In the genomic region with DNA sequence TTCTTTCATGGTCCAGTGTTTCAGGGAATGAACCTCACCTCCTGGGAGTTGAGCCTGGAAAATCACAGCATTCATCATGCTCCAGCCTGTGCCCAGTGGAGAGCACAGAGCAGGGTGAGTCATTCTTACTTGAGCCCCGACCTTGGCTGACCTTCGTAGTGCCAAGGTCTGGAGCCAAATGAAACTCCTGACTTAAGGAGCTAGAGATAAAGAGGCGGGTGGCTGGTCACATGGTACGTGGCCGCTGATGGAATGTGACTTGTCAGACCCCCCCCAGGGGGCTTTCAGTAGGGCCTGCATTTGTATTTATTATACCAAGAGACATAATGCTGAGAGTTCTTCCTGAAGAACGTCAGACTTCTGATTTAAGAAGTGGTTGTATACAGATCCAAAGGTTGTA, we compare ENCODE assay signal across 13 cellular contexts. TPM values are rescaled to one million over a fixed set of nuclear protein-coding genes. Genes with fewer than 3 reads are reported as not detected.
DNase-seq lines count a peak whose midpoint lies in the region; ATAC-seq and TF ChIP-seq lines count a peak whose summit lies in the region.
"Had no signal": no experiment of that assay in that cellular context is flagged by ENCODE, and none has a peak within 500 bp of the region (broad histone marks: within the 10 kb centered on the region; RNA-seq: fewer than 3 reads in every experiment).

No MANE protein-coding gene starts in this region.

- WGBS in hepatocyte (ENCODE audit: low lambda C conversion rate, missing lambda C conversion rate), result 17% methylated on average over 6 of the region's 6 CpGs

- TF ChIP-seq CTCF in choroid plexus epithelial cell (conservative IDR thresholded peaks at IDR 0.05; ENCODE audit: low read depth, low read length) (no peak), hepatocyte (IDR thresholded peaks at IDR 0.05; ENCODE audit: poor library complexity) (no peak), retinal pigment epithelial cell (conservative IDR thresholded peaks at IDR 0.05; ENCODE audit: low read depth, low read length) (no peak)

- peak overlapping the region; percentile 12 for H3K27ac ChIP-seq in hepatocyte
- H3K27ac ChIP-seq: brain microvascular endothelial cell had no signal

- H3K4me3 ChIP-seq in choroid plexus epithelial cell (ENCODE audit: low read depth, low read length) (no peak overlapping the region), hepatocyte (no peak overlapping the region), retinal pigment epithelial cell (ENCODE audit: low read length) (no peak overlapping the region)

- no peaks in the 10 kb centered on the region for H3K9me2 ChIP-seq in hepatocyte (replicated peaks; ENCODE audit: insufficient read depth)

- H3K36me3 ChIP-seq in hepatocyte (replicated peaks; ENCODE audit: insufficient read depth, low read depth), result no peaks in the 10 kb centered on the region
- H3K36me3 ChIP-seq: brain microvascular endothelial cell had no signal

- H3K27me3 ChIP-seq in hepatocyte, result no peaks in the 10 kb centered on the region
- H3K27me3 ChIP-seq: brain microvascular endothelial cell had no signal

- no peak overlapping the region for H2AFZ ChIP-seq in hepatocyte

- no peaks in the 10 kb centered on the region for H4K20me1 ChIP-seq in hepatocyte (ENCODE audit: insufficient read depth, poor library complexity, severe bottlenecking)

- H3K4me2 ChIP-seq in hepatocyte, result peak overlapping the region; percentile 2

- no peaks in the 10 kb centered on the region for H3K79me2 ChIP-seq in hepatocyte

- no peak for ATAC-seq in HG02852 (IDR thresholded peaks at IDR 0.05; ENCODE audit: unreplicated experiment)
- ATAC-seq: activated T-helper 17 cell treated with anti-CD3 and anti-CD28 coated beads, Interleukin-2, amount 50 U/mL, for 72 hours had no signal

- DNase-seq in HCEC 1CT (peak; percentile 9), choroid plexus epithelial cell (ENCODE audit: low read depth) (peak; percentile 29), hepatocyte (ENCODE audit: low spot score) (peak; percentile 73), retinal pigment epithelial cell (ENCODE audit: low read depth) (peak; percentile 96), Kasumi-1 (lab: John Stamatoyannopoulos, UW) (no peak)
- no peak for DNase-seq in activated CD4-positive, alpha-beta T cell treated with anti-CD3 and anti-CD28 coated beads for 48 hours
- DNase-seq in stimulated activated CD4-positive, alpha-beta T cell treated with anti-CD3 and anti-CD28 coated beads, Interleukin-4, amount 100 ng/mL, for 24 hours, result no peak
- DNase-seq: AML-193, brain microvascular endothelial cell, KBM-7, NCI-H187 treated with DMSO at 0.1 percent for 48 hours had no signal

- no peaks in the 10 kb centered on the region for H3K4me1 ChIP-seq in hepatocyte (ENCODE audit: insufficient read depth)

- no peaks in the 10 kb centered on the region for H3K9me3 ChIP-seq in hepatocyte (ENCODE audit: low read depth)

RNA-seq across cellular contexts. Expression of gene PIP5K1B, which starts 15.0 kb away (rescaled TPM):
- 10.2 and 11.1 TPM in 2 replicates for total RNA-seq in hepatocyte
- polyA plus RNA-seq in hepatocyte, result 2.5 and 3.7 TPM in 2 replicates

Comparison
In these comparisons a context has a peak if more than half of its experiments do, and no peak if none do; other contexts are left out.
1. DNase-seq: peak in HCEC 1CT (single experiment), choroid plexus epithelial cell (single experiment), hepatocyte (single experiment) and retinal pigment epithelial cell (single experiment); none in activated CD4-positive, alpha-beta T cell treated with anti-CD3 and anti-CD28 coated beads for 48 hours (single experiment), Kasumi-1 (0 of 2) and stimulated activated CD4-positive, alpha-beta T cell treated with anti-CD3 and anti-CD28 coated beads, Interleukin-4, amount 100 ng/mL, for 24 hours (single experiment).